11 cellular contexts compared by ENCODE assay signal in genomic region chr12:52232916-52233461, GRCh38. TPM values are rescaled to one million over a fixed set of nuclear protein-coding genes. Genes with fewer than 3 reads are reported as not detected.
DNase-seq lines count a peak whose midpoint lies in the region; ATAC-seq and TF ChIP-seq lines count a peak whose summit lies in the region.
"Had no signal": no experiment of that assay in that cellular context is flagged by ENCODE, and none has a peak within 500 bp of the region (broad histone marks: within the 10 kb centered on the region; RNA-seq: fewer than 3 reads in every experiment).

Gene KRT7, plus strand, starts transcription at chr12:52233243. Its CDS starts 54 bp downstream, at chr12:52233297.

- TF ChIP-seq CTCF in MCF 10A (IDR thresholded peaks at IDR 0.05; ENCODE audit: unreplicated experiment) = peak; percentile 33
- no peak for TF ChIP-seq CTCF in smooth muscle cell (IDR thresholded peaks at IDR 0.05; ENCODE audit: borderline replicate concordance, insufficient read depth, poor library complexity, severe bottlenecking)

- no TSS peak for BruUV-seq in MCF 10A (replicated peaks; lab: Mats Ljungman, UMichigan)

- no peak within 1 kb of the TSS for H3K27ac ChIP-seq in HUES48 (ENCODE audit: low read depth, low read length)
- peak within 1 kb of the TSS; percentile 62 for H3K27ac ChIP-seq in smooth muscle cell (ENCODE audit: low read depth)

- no peaks in the 10 kb centered on the region for H3K36me3 ChIP-seq in HUES48 (ENCODE audit: control insufficient read depth, insufficient read depth, low read length)
- no peaks in the 10 kb centered on the region for H3K36me3 ChIP-seq in smooth muscle cell (ENCODE audit: low read depth)

- no peaks in the 10 kb centered on the region for H3K79me2 ChIP-seq in smooth muscle cell (ENCODE audit: low read depth)

- POLR2A ChIA-PET in MCF 10A (lab: Yijun Ruan, JAX) = interaction anchor here (0.6 to 4.9 kb wide), 15 partner anchors 11 to 260 kb away, joined by 3 to 28 read pairs (median 6); partner anchors contain the start of gene KRT6A

- no peaks in the 10 kb centered on the region for H3F3A ChIP-seq in smooth muscle cell (ENCODE audit: low read depth)

- no peak within 1 kb of the TSS for H3K9ac ChIP-seq in HUES48 (ENCODE audit: low read depth, low read length)
- H3K9ac ChIP-seq in smooth muscle cell (ENCODE audit: low read depth) = no peak within 1 kb of the TSS

- no peaks in the 10 kb centered on the region for H3K27me3 Mint-ChIP-seq in MCF 10A (ENCODE audit: insufficient read depth, unreplicated experiment)

- peak within 1 kb of the TSS; percentile 80 for H3K4me2 ChIP-seq in smooth muscle cell

- peak within 1 kb of the TSS; percentile 58 for H3K4me3 ChIP-seq in HUES48 (ENCODE audit: low read depth, low read length)
- peak within 1 kb of the TSS; percentile 38 for H3K4me3 ChIP-seq in smooth muscle cell
- H3K4me3 ChIP-seq: GM12878 had no signal

- H3K4me1 ChIP-seq in HUES48 (ENCODE audit: control insufficient read depth, insufficient read depth, low read length) = peaks cover 22% of the 10 kb centered on the region
- H3K4me1 ChIP-seq in smooth muscle cell (ENCODE audit: low read depth) = peaks cover 14% of the 10 kb centered on the region

- no peaks in the 10 kb centered on the region for H3K9me3 ChIP-seq in HUES48 (ENCODE audit: control insufficient read depth, insufficient read depth, low read length)
- no peaks in the 10 kb centered on the region for H3K9me3 ChIP-seq in smooth muscle cell (replicated peaks; ENCODE audit: low read depth)

- H3K27ac Mint-ChIP-seq in MCF 10A (ENCODE audit: low read depth, unreplicated experiment) = peak within 1 kb of the TSS; percentile 91
- H3K27ac Mint-ChIP-seq: activated CD8-positive, alpha-beta memory T cell treated with anti-CD3 and anti-CD28 coated beads, Interleukin-2, amount 10 ng/mL, durations not matched to agents 7 days and 5 days had no signal

- CTCF ChIA-PET in MCF 10A (lab: Yijun Ruan, JAX) = interaction anchor here (0.6 to 8.0 kb wide), 6 partner anchors 9 to 48 kb away, joined by 3 to 70 read pairs (median 5); partner anchors contain the start of gene KRT80

- ATAC-seq in GM19463 (IDR thresholded peaks at IDR 0.05; ENCODE audit: unreplicated experiment) (no peak), HG02970 (IDR thresholded peaks at IDR 0.05; ENCODE audit: low FRiP score, unreplicated experiment) (no peak)
- ATAC-seq: activated CD8-positive, alpha-beta memory T cell treated with anti-CD3 and anti-CD28 coated beads, Interleukin-2, amount 10 ng/mL, durations not matched to agents 7 days and 5 days; GM12878 had no signal

- H3K9me3 Mint-ChIP-seq in MCF 10A (ENCODE audit: unreplicated experiment) = no peaks in the 10 kb centered on the region

- in situ Hi-C loops in ACHN (cut with HindIII; ENCODE audit: low pct_ligation_motif_present, low pct_unique_long_range_greater_than_20kb, low sequenced_read_pairs) = no loop called here

- H3K36me3 Mint-ChIP-seq in MCF 10A (ENCODE audit: insufficient read depth, unreplicated experiment) = peaks cover 38% of the 10 kb centered on the region
- H3K36me3 Mint-ChIP-seq: activated CD8-positive, alpha-beta memory T cell treated with anti-CD3 and anti-CD28 coated beads, Interleukin-2, amount 10 ng/mL, durations not matched to agents 7 days and 5 days had no signal

- peaks cover 65% of the 10 kb centered on the region for H3K4me1 Mint-ChIP-seq in MCF 10A (ENCODE audit: insufficient read depth, unreplicated experiment)
- H3K4me1 Mint-ChIP-seq: activated CD8-positive, alpha-beta memory T cell treated with anti-CD3 and anti-CD28 coated beads, Interleukin-2, amount 10 ng/mL, durations not matched to agents 7 days and 5 days had no signal

- WGBS in smooth muscle cell (ENCODE audit: low lambda C conversion rate) = 4% methylated on average over 46 of the region's 53 CpGs

- intact Hi-C loops in MCF 10A (cut with micrococcal nuclease) = loop anchor here (1.0 to 5.0 kb wide), 4 partner anchors 20 to 139 kb away; no protein-coding TSS in a partner anchor

- DNase-seq in MCF 10A (ENCODE audit: unreplicated experiment) = peak; percentile 92
- peak; percentile 36 for DNase-seq in iris pigment epithelial cell (ENCODE audit: low read depth)
- no peak for DNase-seq in smooth muscle cell (lab: John Stamatoyannopoulos, UW; ENCODE audit: unreplicated experiment)
- no peak for DNase-seq in LoVo (ENCODE audit: low spot score)
- DNase-seq in ACHN = no peak
- DNase-seq: activated CD8-positive, alpha-beta memory T cell treated with anti-CD3 and anti-CD28 coated beads, Interleukin-2, amount 10 ng/mL, durations not matched to agents 7 days and 5 days; effector CD4-positive, alpha-beta T cell had no signal

- H4K20me1 ChIP-seq in smooth muscle cell (ENCODE audit: low read depth) = peaks cover 24% of the 10 kb centered on the region

- peak within 1 kb of the TSS; percentile 91 for H3K4me3 Mint-ChIP-seq in MCF 10A (ENCODE audit: unreplicated experiment)
- H3K4me3 Mint-ChIP-seq: activated CD8-positive, alpha-beta memory T cell treated with anti-CD3 and anti-CD28 coated beads, Interleukin-2, amount 10 ng/mL, durations not matched to agents 7 days and 5 days had no signal

- H3K27me3 ChIP-seq in HUES48 (ENCODE audit: control insufficient read depth, insufficient read depth, low read length) (peaks cover 35% of the 10 kb centered on the region), smooth muscle cell (ENCODE audit: low read depth) (peaks cover 49% of the 10 kb centered on the region)

- H2AFZ ChIP-seq in smooth muscle cell (ENCODE audit: low read depth) = no peak within 1 kb of the TSS

RNA-seq across cellular contexts. Expression of gene KRT7, which starts in this region (rescaled TPM):
- total RNA-seq in MCF 10A (2022) (2,379 and 3,360 TPM in 2 replicates), smooth muscle cell (168 and 214 TPM in 2 replicates)
- 190 and 744 TPM in 2 replicates for polyA plus RNA-seq in smooth muscle cell

Comparison
In these comparisons a context has a peak if more than half of its experiments do, and no peak if none do; other contexts are left out.
1. RNA of gene KRT7 (total RNA-seq): 2,379 to 3,360 TPM in MCF 10A; 168 to 214 TPM in smooth muscle cell; every median in the first group is over 10 times any median in the second.
2. DNase-seq: peak in MCF 10A (single experiment) and iris pigment epithelial cell (single experiment); none in smooth muscle cell (single experiment), LoVo (single experiment) and ACHN (single experiment).